ENCODE assay signal across 1 cellular context in genomic region chr2:36379710-36380448, GRCh38.
TF ChIP-seq lines count a peak whose summit lies in the region.

No MANE protein-coding gene starts in this region.

TF ChIP-seq in GM23338, 12 proteins besides CTCF, POLR2A, EP300 and RAD21:
- TF ChIP-seq ZNF462 (CRISPR knock-in tag; IDR thresholded peaks at IDR 0.05): no peak
- no peak for TF ChIP-seq REST (IDR thresholded peaks at IDR 0.05; ENCODE audit: unreplicated experiment)
- no peak for TF ChIP-seq ZNF114 (CRISPR knock-in tag; IDR thresholded peaks at IDR 0.05)
- TF ChIP-seq JUNB (IDR thresholded peaks at IDR 0.05; ENCODE audit: unreplicated experiment): no peak
- TF ChIP-seq ZNF331 (CRISPR knock-in tag; IDR thresholded peaks at IDR 0.05; ENCODE audit: low read depth): no peak
- no peak for TF ChIP-seq ETS1 (IDR thresholded peaks at IDR 0.05)
- no peak for TF ChIP-seq EZH2 (IDR thresholded peaks at IDR 0.05; ENCODE audit: low read depth, unreplicated experiment)
- no peak for TF ChIP-seq STAT1 (IDR thresholded peaks at IDR 0.05; ENCODE audit: unreplicated experiment)
- TF ChIP-seq POLR2AphosphoS5 (IDR thresholded peaks at IDR 0.05; ENCODE audit: low read depth): no peak
